ENCODE assay signal across 6 cellular contexts in genomic region chr7:67082880-67083279, GRCh38.
DNase-seq lines count a peak whose midpoint lies in the region; ATAC-seq, FAIRE-seq and TF ChIP-seq lines count a peak whose summit lies in the region.
"Not testable (repeated sequence)": the region's sequence is repeated elsewhere in the genome, so short reads cannot be mapped to it uniquely, and the experiment has no call there.

No MANE protein-coding gene starts in this region.

- POLR2A ChIA-PET in K562 (lab: Yijun Ruan, JAX), result not testable (repeated sequence)

- H3K27ac ChIP-seq in K562 (ENCODE audit: extremely low read depth, low read depth, low read length); heart left ventricle; neural cell (ENCODE audit: low read length): not testable (repeated sequence)

- not testable (repeated sequence) for H3K9me1 ChIP-seq in K562 (ENCODE audit: control insufficient read depth, insufficient read depth, low read length)

- ATAC-seq in K562, result not testable (repeated sequence)
- peak; percentile 91 for ATAC-seq in Right ventricle myocardium inferior
- peak; percentile 84 to 95 (median 91) for ATAC-seq in heart left ventricle
- peak; percentile 82 to 84 for ATAC-seq in left cardiac atrium
- peak; percentile 94 for ATAC-seq in left ventricle myocardium superior

- FAIRE-seq in K562 (lab: Jason Lieb, UNC), result not testable (repeated sequence)

- not testable (repeated sequence) for H3F3A ChIP-seq in neural cell (ENCODE audit: insufficient read depth, low read length, poor library complexity, severe bottlenecking)

- CTCF ChIA-PET in K562 (lab: Yijun Ruan, JAX; ENCODE audit: low intra/inter-chr PET ratio), result not testable (repeated sequence)

- H3K4me1 ChIP-seq in K562 (replicated peaks in 1 of 2; ENCODE audit: control insufficient read depth in 2 of 2, insufficient read depth in 2 of 2, low read length in 2 of 2), result not testable (repeated sequence)
- H3K4me1 ChIP-seq in heart left ventricle, result peaks cover 0 to 12% (median 0%) of the 10 kb centered on the region in 12 donors

- not testable (repeated sequence) for H3K9ac ChIP-seq in K562 (ENCODE audit: insufficient read depth in 1 of 2, low read depth in 2 of 2, low read length in 2 of 2); neural cell (ENCODE audit: low read length)

- TF ChIP-seq POLR2A in K562 (conservative IDR thresholded peaks at IDR 0.05); heart left ventricle (IDR thresholded peaks at IDR 0.05): not testable (repeated sequence)

- not testable (repeated sequence) for DNase-seq in K562 (ENCODE audit: extremely low read depth in 1 of 4, low spot score in 3 of 4); Right ventricle myocardium inferior (ENCODE audit: missing footprints); heart left ventricle; left cardiac atrium; left ventricle myocardium superior

- H3K36me3 ChIP-seq in K562 (ENCODE audit: control insufficient read depth, insufficient read depth, low read length); neural cell (ENCODE audit: insufficient read depth, low read length): not testable (repeated sequence)
- H3K36me3 ChIP-seq in heart left ventricle, result peaks cover 0 to 25% (median 9%) of the 10 kb centered on the region in 9 donors

- intact Hi-C loops in K562 (cut with micrococcal nuclease); Right ventricle myocardium inferior (cut with DNase I); heart left ventricle (cut with DNase I); left cardiac atrium (cut with DNase I); left ventricle myocardium superior (cut with micrococcal nuclease): not testable (repeated sequence)

- in situ Hi-C loops in K562 (cut with MboI), result not testable (repeated sequence)

- not testable (repeated sequence) for H3K9me2 ChIP-seq in neural cell (ENCODE audit: insufficient read depth, low read length)

- not testable (repeated sequence) for TF ChIP-seq CTCF in K562 (IDR thresholded peaks at IDR 0.05 in 2 of 3, conservative IDR thresholded peaks at IDR 0.05 in 1 of 3; ENCODE audit: insufficient read depth in 2 of 3, low read depth in 1 of 3, low read length in 3 of 3); heart left ventricle (IDR thresholded peaks at IDR 0.05); neural cell (IDR thresholded peaks at IDR 0.05; ENCODE audit: poor library complexity, severe bottlenecking)

- not testable (repeated sequence) for BruUV-seq in K562 (replicated peaks; lab: Mats Ljungman, UMichigan)

- H2AFZ ChIP-seq in K562 (ENCODE audit: low read depth, low read length); neural cell (ENCODE audit: low read depth, low read length): not testable (repeated sequence)

- TF ChIP-seq RAD21 in K562 (CRISPR knock-in tag; conservative IDR thresholded peaks at IDR 0.05 in 1 of 2, IDR thresholded peaks at IDR 0.05 in 1 of 2); neural cell (conservative IDR thresholded peaks at IDR 0.05): not testable (repeated sequence)

- H4K20me1 ChIP-seq in K562 (replicated peaks; ENCODE audit: control insufficient read depth, insufficient read depth, low read length); neural cell (ENCODE audit: insufficient read depth): not testable (repeated sequence)

- H3K27me3 ChIP-seq in K562 (ENCODE audit: control insufficient read depth in 2 of 2, insufficient read depth in 2 of 2, low read length in 2 of 2); heart left ventricle; neural cell (ENCODE audit: insufficient read depth, low read depth, low read length): not testable (repeated sequence)

- WGBS in K562 (ENCODE audit: insufficient coverage, low coverage, missing lambda C conversion rate), result 89% methylated on average over 4 of the region's 4 CpGs
- WGBS in heart left ventricle, 4 donors, result 37 to 60% (median 47%) methylated on average over 4 of the region's 4 CpGs

- not testable (repeated sequence) for H3K4me3 ChIP-seq in K562; heart left ventricle; neural cell (ENCODE audit: low read length)

- TF ChIP-seq EP300 in K562 (IDR thresholded peaks at IDR 0.05; ENCODE audit: low read length), result not testable (repeated sequence)
- peak; percentile 40 for TF ChIP-seq EP300 in neural cell (conservative IDR thresholded peaks at IDR 0.05; ENCODE audit: poor library complexity, severe bottlenecking)

- not testable (repeated sequence) for H3K79me2 ChIP-seq in K562 (ENCODE audit: control insufficient read depth, insufficient read depth, low read length); neural cell (replicated peaks; ENCODE audit: insufficient read depth, low read length)

- H3K9me3 ChIP-seq in K562 (replicated peaks; ENCODE audit: control insufficient read depth, insufficient read depth, low read depth, low read length); neural cell (ENCODE audit: low read length): not testable (repeated sequence)
- peaks cover 0 to 33% (median 2%) of the 10 kb centered on the region in 12 donors for H3K9me3 ChIP-seq in heart left ventricle

- H3K4me2 ChIP-seq in K562 (ENCODE audit: insufficient read depth, low read length); neural cell (ENCODE audit: low read length): not testable (repeated sequence)

TF ChIP-seq in K562, 482 proteins besides CTCF, POLR2A, EP300 and RAD21:
- not testable (repeated sequence) for TF ChIP-seq PBX2 (CRISPR knock-in tag; IDR thresholded peaks at IDR 0.05; ENCODE audit: low read depth)
- TF ChIP-seq PBX2 (tag; conservative IDR thresholded peaks at IDR 0.05; ENCODE audit: low read depth), result 0 out of 2 replicates have a peak, but pooled peaks have one; percentile 14
- peak; percentile 37 for TF ChIP-seq MEIS2 (IDR thresholded peaks at IDR 0.05; ENCODE audit: partially characterized antibody)

TF ChIP-seq in neural cell, 6 proteins besides CTCF, POLR2A, EP300 and RAD21:
- TF ChIP-seq POLR2AphosphoS5 (IDR thresholded peaks at IDR 0.05), result peak; percentile 61
